ENCODE assay signal across 8 cellular contexts in genomic region chr19:18522862-18523440, GRCh38. TPM values are rescaled to one million over a fixed set of nuclear protein-coding genes. Genes with fewer than 3 reads are reported as not detected.
A peak's percentile ranks its signal among the peaks of the same experiment; 100 is the strongest.
DNase-seq lines count a peak whose midpoint lies in the region; ATAC-seq and TF ChIP-seq lines count a peak whose summit lies in the region.
"Not testable (repeated sequence)": the region's sequence is repeated elsewhere in the genome, so short reads cannot be mapped to it uniquely, and the experiment has no call there.

No MANE protein-coding gene starts in this region.

- H3K36me3 Mint-ChIP-seq in activated CD8-positive, alpha-beta T cell treated with anti-CD3 and anti-CD28 coated beads for 36 hours (ENCODE audit: low read depth); natural killer cell treated with Interleukin-12 subunit alpha and Interleukin-12 subunit beta and Interleukin-15 and Interleukin-18, amount 100 ng/mL, for 72 hours: not testable (repeated sequence)
- peaks cover 31% of the 10 kb centered on the region for H3K36me3 Mint-ChIP-seq in stimulated activated effector memory CD8-positive, alpha-beta T cell treated with anti-CD3 and anti-CD28 coated beads, Interleukin-12 subunit alpha, Interleukin-12 subunit beta, amount 100 ng/mL, for 72 hours

- POLR2A ChIA-PET in activated CD8-positive, alpha-beta T cell treated with anti-CD3 and anti-CD28 coated beads for 36 hours (lab: Charles Lee): interaction anchor here (0.9 to 3.8 kb wide), 7 partner anchors 9 to 57 kb away, joined by 3 to 20 read pairs (median 6); partner anchors contain the start of genes FKBP8, KXD1 and UBA52

- not testable (repeated sequence) for TF ChIP-seq CTCF in 22Rv1 (IDR thresholded peaks at IDR 0.05); GM12864 (IDR thresholded peaks at IDR 0.05; ENCODE audit: low read depth, low read length, missing control alignments); OCI-LY1 (IDR thresholded peaks at IDR 0.05; ENCODE audit: low read length); activated CD8-positive, alpha-beta T cell treated with anti-CD3 and anti-CD28 coated beads for 36 hours (IDR thresholded peaks at IDR 0.05); breast epithelium (IDR thresholded peaks at IDR 0.05); fibroblast of villous mesenchyme (IDR thresholded peaks at IDR 0.05; ENCODE audit: insufficient read depth, low read depth, low read length)

- not testable (repeated sequence) for H3K9me3 ChIP-seq in OCI-LY1 (ENCODE audit: low read length); breast epithelium

- H3K27me3 Mint-ChIP-seq in activated CD8-positive, alpha-beta T cell treated with anti-CD3 and anti-CD28 coated beads for 36 hours; natural killer cell treated with Interleukin-12 subunit alpha and Interleukin-12 subunit beta and Interleukin-15 and Interleukin-18, amount 100 ng/mL, for 72 hours: not testable (repeated sequence)

- H3K36me3 ChIP-seq in OCI-LY1 (ENCODE audit: insufficient read depth, low read length); breast epithelium: not testable (repeated sequence)

- DNase-seq in GM12864 (ENCODE audit: low read depth); activated CD8-positive, alpha-beta T cell treated with anti-CD3 and anti-CD28 coated beads for 36 hours; breast epithelium (ENCODE audit: low spot score in 2 of 2); fibroblast of villous mesenchyme (ENCODE audit: low read depth); natural killer cell treated with Interleukin-12 subunit alpha and Interleukin-12 subunit beta and Interleukin-15 and Interleukin-18, amount 100 ng/mL, for 72 hours (ENCODE audit: low spot score); stimulated activated effector memory CD8-positive, alpha-beta T cell treated with anti-CD3 and anti-CD28 coated beads, Interleukin-12 subunit alpha, Interleukin-12 subunit beta, amount 100 ng/mL, for 72 hours (ENCODE audit: low spot score in 2 of 2): not testable (repeated sequence)

- H3K9me2 ChIP-seq in OCI-LY1 (ENCODE audit: low read depth, low read length): not testable (repeated sequence)

- not testable (repeated sequence) for H3K9me3 Mint-ChIP-seq in activated CD8-positive, alpha-beta T cell treated with anti-CD3 and anti-CD28 coated beads for 36 hours; natural killer cell treated with Interleukin-12 subunit alpha and Interleukin-12 subunit beta and Interleukin-15 and Interleukin-18, amount 100 ng/mL, for 72 hours; stimulated activated effector memory CD8-positive, alpha-beta T cell treated with anti-CD3 and anti-CD28 coated beads, Interleukin-12 subunit alpha, Interleukin-12 subunit beta, amount 100 ng/mL, for 72 hours

- TF ChIP-seq POLR2A in breast epithelium (IDR thresholded peaks at IDR 0.05): not testable (repeated sequence)

- peak overlapping the region; percentile 46 for H3K4me2 ChIP-seq in OCI-LY1 (ENCODE audit: low read length)

- H4K20me1 ChIP-seq in OCI-LY1 (ENCODE audit: insufficient read depth, low read length): not testable (repeated sequence)

- H3K4me1 ChIP-seq in OCI-LY1 (ENCODE audit: insufficient read depth, low read length, severe bottlenecking): peaks cover 24% of the 10 kb centered on the region
- not testable (repeated sequence) for H3K4me1 ChIP-seq in breast epithelium

- CTCF ChIA-PET in activated CD8-positive, alpha-beta T cell treated with anti-CD3 and anti-CD28 coated beads for 36 hours (lab: Charles Lee): interaction anchor here (0.9 to 1.2 kb wide), 4 partner anchors 19 to 104 kb away, joined by 3 read pairs; partner anchors contain the start of gene SSBP4

- H3K27ac ChIP-seq in 22Rv1: peak overlapping the region; percentile 29; the same call in 1 of the 2 replicates
- not testable (repeated sequence) for H3K27ac ChIP-seq in OCI-LY1 (ENCODE audit: low read depth, low read length, poor library complexity, severe bottlenecking); breast epithelium

- not testable (repeated sequence) for H3K9ac ChIP-seq in OCI-LY1 (ENCODE audit: low read length)

- H3K4me3 ChIP-seq in GM12864 (ENCODE audit: low read depth, low read length): peak overlapping the region; percentile 13
- peak overlapping the region; percentile 42 for H3K4me3 ChIP-seq in OCI-LY1 (ENCODE audit: low read depth, low read length, poor library complexity, severe bottlenecking)
- peak overlapping the region in 2 of 3 donors; percentile 42 to 100 for H3K4me3 ChIP-seq in breast epithelium
- peak overlapping the region; percentile 38 for H3K4me3 ChIP-seq in fibroblast of villous mesenchyme (ENCODE audit: low read depth, low read length)

- not testable (repeated sequence) for H2AFZ ChIP-seq in OCI-LY1 (ENCODE audit: low read length)

- peak overlapping the region; percentile 94 for H3K27ac Mint-ChIP-seq in activated CD8-positive, alpha-beta T cell treated with anti-CD3 and anti-CD28 coated beads for 36 hours
- peak overlapping the region; percentile 69 to 86 for H3K27ac Mint-ChIP-seq in natural killer cell treated with Interleukin-12 subunit alpha and Interleukin-12 subunit beta and Interleukin-15 and Interleukin-18, amount 100 ng/mL, for 72 hours
- peak overlapping the region; percentile 96 for H3K27ac Mint-ChIP-seq in stimulated activated effector memory CD8-positive, alpha-beta T cell treated with anti-CD3 and anti-CD28 coated beads, Interleukin-12 subunit alpha, Interleukin-12 subunit beta, amount 100 ng/mL, for 72 hours

- H3K4me1 Mint-ChIP-seq in activated CD8-positive, alpha-beta T cell treated with anti-CD3 and anti-CD28 coated beads for 36 hours (ENCODE audit: low read depth): not testable (repeated sequence)
- H3K4me1 Mint-ChIP-seq in natural killer cell treated with Interleukin-12 subunit alpha and Interleukin-12 subunit beta and Interleukin-15 and Interleukin-18, amount 100 ng/mL, for 72 hours (ENCODE audit: low read depth in 2 of 2): peaks cover 9 to 19% of the 10 kb centered on the region in 2 donors
- H3K4me1 Mint-ChIP-seq in stimulated activated effector memory CD8-positive, alpha-beta T cell treated with anti-CD3 and anti-CD28 coated beads, Interleukin-12 subunit alpha, Interleukin-12 subunit beta, amount 100 ng/mL, for 72 hours: peaks cover 28% of the 10 kb centered on the region

- H3K27me3 ChIP-seq in OCI-LY1 (ENCODE audit: insufficient read depth, low read length); breast epithelium: not testable (repeated sequence)

- H3K79me2 ChIP-seq in OCI-LY1 (ENCODE audit: insufficient read depth, low read length): peaks cover 16% of the 10 kb centered on the region

- not testable (repeated sequence) for H3F3A ChIP-seq in OCI-LY1 (ENCODE audit: insufficient read depth, low read length)

- ATAC-seq in activated CD8-positive, alpha-beta T cell treated with anti-CD3 and anti-CD28 coated beads for 36 hours; natural killer cell treated with Interleukin-12 subunit alpha and Interleukin-12 subunit beta and Interleukin-15 and Interleukin-18, amount 100 ng/mL, for 72 hours; stimulated activated effector memory CD8-positive, alpha-beta T cell treated with anti-CD3 and anti-CD28 coated beads, Interleukin-12 subunit alpha, Interleukin-12 subunit beta, amount 100 ng/mL, for 72 hours: not testable (repeated sequence)

- intact Hi-C loops in activated CD8-positive, alpha-beta T cell treated with anti-CD3 and anti-CD28 coated beads for 36 hours (cut with micrococcal nuclease): loop anchor here (5.0 kb wide), 3 partner anchors 34 to 114 kb away; partner anchors contain the start of genes KLHL26, KXD1 and UBA52
- intact Hi-C loops in breast epithelium (cut with DNase I; ENCODE audit: low total_unique reads): not testable (repeated sequence)

- peak overlapping the region; percentile 76 for H3K4me3 Mint-ChIP-seq in activated CD8-positive, alpha-beta T cell treated with anti-CD3 and anti-CD28 coated beads for 36 hours
- peak overlapping the region; percentile 89 for H3K4me3 Mint-ChIP-seq in natural killer cell treated with Interleukin-12 subunit alpha and Interleukin-12 subunit beta and Interleukin-15 and Interleukin-18, amount 100 ng/mL, for 72 hours
- peak overlapping the region; percentile 96 for H3K4me3 Mint-ChIP-seq in stimulated activated effector memory CD8-positive, alpha-beta T cell treated with anti-CD3 and anti-CD28 coated beads, Interleukin-12 subunit alpha, Interleukin-12 subunit beta, amount 100 ng/mL, for 72 hours

RNA-seq across cellular contexts. Expression of gene ELL, which starts 1.1 kb away (rescaled TPM):
- total RNA-seq in activated CD8-positive, alpha-beta T cell treated with anti-CD3 and anti-CD28 coated beads for 36 hours: 10 to 100 TPM; 20.1 to 21.9 TPM
- total RNA-seq in breast epithelium: 10 to 100 TPM; 13.0 to 22.3 (median 15.7) TPM
- 15.1 and 19.9 TPM in 2 replicates for total RNA-seq in fibroblast of villous mesenchyme
- total RNA-seq in natural killer cell treated with Interleukin-12 subunit alpha and Interleukin-12 subunit beta and Interleukin-15 and Interleukin-18, amount 100 ng/mL, for 72 hours: 10 to 100 TPM; 52.3 to 75.2 TPM

RNA-seq across cellular contexts. Expression of gene FKBP8, which starts 20.4 kb away (rescaled TPM):
- total RNA-seq in activated CD8-positive, alpha-beta T cell treated with anti-CD3 and anti-CD28 coated beads for 36 hours: 100 to 1,000 TPM; 216 to 220 TPM
- total RNA-seq in breast epithelium (100 to 1,000 TPM; 214 to 336 (median 294) TPM), fibroblast of villous mesenchyme (209 and 241 TPM in 2 replicates)
- total RNA-seq in natural killer cell treated with Interleukin-12 subunit alpha and Interleukin-12 subunit beta and Interleukin-15 and Interleukin-18, amount 100 ng/mL, for 72 hours: 100 to 1,000 TPM; 199 to 208 TPM

RNA-seq across cellular contexts. Expression of gene KXD1, which starts 34.7 kb away (rescaled TPM):
- total RNA-seq in activated CD8-positive, alpha-beta T cell treated with anti-CD3 and anti-CD28 coated beads for 36 hours: 100 to 1,000 TPM; 137 to 142 TPM
- 100 to 1,000 TPM in 2 of 3 donors, 10 to 100 TPM in 1; 92.6 to 140 (median 139) TPM for total RNA-seq in breast epithelium
- 92.8 and 93.1 TPM in 2 replicates for total RNA-seq in fibroblast of villous mesenchyme
- 100 to 1,000 TPM; 105 to 144 TPM for total RNA-seq in natural killer cell treated with Interleukin-12 subunit alpha and Interleukin-12 subunit beta and Interleukin-15 and Interleukin-18, amount 100 ng/mL, for 72 hours

RNA-seq across cellular contexts. Expression of gene UBA52, which starts 48.7 kb away (rescaled TPM):
- total RNA-seq in activated CD8-positive, alpha-beta T cell treated with anti-CD3 and anti-CD28 coated beads for 36 hours: 1,000 to 10,000 TPM; 1,795 to 1,837 TPM
- total RNA-seq in breast epithelium (100 to 1,000 TPM; 729 to 865 (median 831) TPM), fibroblast of villous mesenchyme (357 and 396 TPM in 2 replicates)
- 1,000 to 10,000 TPM; 1,148 to 1,390 TPM for total RNA-seq in natural killer cell treated with Interleukin-12 subunit alpha and Interleukin-12 subunit beta and Interleukin-15 and Interleukin-18, amount 100 ng/mL, for 72 hours

Comparison
In these comparisons a context has a peak if more than half of its experiments do, and no peak if none do; other contexts are left out.
1. H3K4me3 ChIP-seq: peak in every context shown above with its lines; median percentile 71 in breast epithelium; 42 in OCI-LY1; 38 in fibroblast of villous mesenchyme; 13 in GM12864.